22 cellular contexts compared by ENCODE assay signal in genomic region chr16:68732741-68733399, GRCh38. TPM values are rescaled to one million over a fixed set of nuclear protein-coding genes. Genes with fewer than 3 reads are reported as not detected.
DNase-seq lines count a peak whose midpoint lies in the region; ATAC-seq and TF ChIP-seq lines count a peak whose summit lies in the region.
"Had no signal": no experiment of that assay in that cellular context is flagged by ENCODE, and none has a peak within 500 bp of the region (broad histone marks: within the 10 kb centered on the region; RNA-seq: fewer than 3 reads in every experiment).

No MANE protein-coding gene starts in this region.

- no peak for DNase-seq in NT2/D1 (ENCODE audit: low read depth, low spot score)
- DNase-seq in osteoblast (ENCODE audit: insufficient read length, low spot score, missing footprints): peak; percentile 76
- DNase-seq in AG08395 (ENCODE audit: low spot score): no peak
- DNase-seq in activated T-cell treated with anti-CD3 and anti-CD28 coated beads, Interleukin-2, amount 50 U/mL, for 1 hour: no peak
- DNase-seq: activated CD8-positive, alpha-beta memory T cell treated with anti-CD3 and anti-CD28 coated beads for 24 hours; activated naive CD8-positive, alpha-beta T cell treated with anti-CD3 and anti-CD28 coated beads for 36 hours; CD4-positive, CD25-positive, alpha-beta regulatory T cell; DND-41; KG1; left ventricle myocardium superior; naive thymus-derived CD8-positive, alpha-beta T cell; NCI-H1048; NCI-H2081 treated with DMSO at 0.1 percent for 48 hours; T-helper 9 cell; testis had no signal

- H3K27ac ChIP-seq in C4-2B (peak overlapping the region; percentile 70), esophagus (ENCODE audit: low read depth in 2 of 2, low read length in 1 of 2) (peak overlapping the region; percentile 39 to 57), osteoblast (ENCODE audit: low read depth, low read length) (no peak overlapping the region)
- H3K27ac ChIP-seq: coronary artery, HL-60, testis had no signal

- H3K79me2 ChIP-seq in osteoblast (ENCODE audit: insufficient read depth, low read length): no peaks in the 10 kb centered on the region

- H4K20me1 ChIP-seq in osteoblast (ENCODE audit: insufficient read depth, low read length): no peaks in the 10 kb centered on the region

- H3K4me1 ChIP-seq in NT2/D1 (ENCODE audit: insufficient read depth, insufficient read length): peaks cover 3% of the 10 kb centered on the region
- no peaks in the 10 kb centered on the region for H3K4me1 ChIP-seq in esophagus (ENCODE audit: control insufficient read depth in 2 of 2, insufficient read depth in 2 of 2, low read length in 1 of 2)
- H3K4me1 ChIP-seq in osteoblast (ENCODE audit: insufficient read depth, low read length): no peaks in the 10 kb centered on the region

- peak overlapping the region; percentile 47 for H3K9ac ChIP-seq in NT2/D1 (ENCODE audit: insufficient read length, low read depth)

- H3K36me3 ChIP-seq in NT2/D1 (ENCODE audit: insufficient read depth, insufficient read length, low read length): no peaks in the 10 kb centered on the region
- no peaks in the 10 kb centered on the region for H3K36me3 ChIP-seq in esophagus (ENCODE audit: control insufficient read depth in 2 of 2, insufficient read depth in 2 of 2, low read length in 1 of 2)
- no peaks in the 10 kb centered on the region for H3K36me3 ChIP-seq in osteoblast (ENCODE audit: insufficient read depth, low read length)

- H2AFZ ChIP-seq in osteoblast (ENCODE audit: low read length): no peak overlapping the region

- H3K9me3 ChIP-seq in NT2/D1 (ENCODE audit: insufficient read depth, low read length): peaks cover 14% of the 10 kb centered on the region; the same call in 1 of the 2 replicates
- H3K9me3 ChIP-seq in esophagus (ENCODE audit: control insufficient read depth in 2 of 2, insufficient read depth in 1 of 2, low read depth in 1 of 2, low read length in 1 of 2): no peaks in the 10 kb centered on the region
- H3K9me3 ChIP-seq in osteoblast (ENCODE audit: low read depth, low read length): no peaks in the 10 kb centered on the region
- H3K9me3 ChIP-seq: testis had no signal

- H3K4me2 ChIP-seq in osteoblast (ENCODE audit: insufficient read depth, low read length): no peak overlapping the region

- TF ChIP-seq CTCF in C4-2B (conservative IDR thresholded peaks at IDR 0.05): no peak
- no peak for TF ChIP-seq CTCF in osteoblast (IDR thresholded peaks at IDR 0.05; ENCODE audit: extremely low read depth, low read depth, low read length)

- ATAC-seq in HG02973 (IDR thresholded peaks at IDR 0.05; ENCODE audit: unreplicated experiment) (no peak), GM21381 (IDR thresholded peaks at IDR 0.05; ENCODE audit: unreplicated experiment) (no peak)
- ATAC-seq: activated CD4-positive, CD25-positive, alpha-beta regulatory T cell treated with anti-CD3 and anti-CD28 coated beads, Interleukin-2, amount 50 U/mL, for 24 hours; left ventricle myocardium superior; naive thymus-derived CD8-positive, alpha-beta T cell had no signal

- H3K27me3 ChIP-seq in NT2/D1 (ENCODE audit: insufficient read depth, insufficient read length): peaks cover 3% of the 10 kb centered on the region
- no peaks in the 10 kb centered on the region for H3K27me3 ChIP-seq in esophagus (ENCODE audit: control insufficient read depth in 1 of 2, insufficient read depth in 2 of 2, low read length in 2 of 2)
- H3K27me3 ChIP-seq in osteoblast (ENCODE audit: insufficient read depth, low read length): peaks cover 37% of the 10 kb centered on the region

- 50 to 62% methylated on average over 4 of the region's 4 CpGs for WGBS in esophagus, 2 donors

- H3K4me3 ChIP-seq in NT2/D1 (ENCODE audit: insufficient read length, low read depth) (no peak overlapping the region), esophagus (ENCODE audit: low read depth in 1 of 2, low read length in 2 of 2) (no peak overlapping the region), osteoblast (ENCODE audit: insufficient read depth, low read length) (no peak overlapping the region)
- H3K4me3 ChIP-seq: coronary artery, testis had no signal

RNA-seq across cellular contexts. Expression of gene CDH1, which starts 4.2 kb away (rescaled TPM):
- 10 to 100 TPM; 92.0 to 96.6 TPM for polyA plus RNA-seq in esophagus
- 0.59 and 1.1 TPM in 2 replicates for total RNA-seq in osteoblast
- total RNA-seq: left ventricle myocardium superior; naive thymus-derived CD8-positive, alpha-beta T cell had no signal
